Comparison of ENCODE assay signal across 24 cellular contexts in the genomic region with DNA sequence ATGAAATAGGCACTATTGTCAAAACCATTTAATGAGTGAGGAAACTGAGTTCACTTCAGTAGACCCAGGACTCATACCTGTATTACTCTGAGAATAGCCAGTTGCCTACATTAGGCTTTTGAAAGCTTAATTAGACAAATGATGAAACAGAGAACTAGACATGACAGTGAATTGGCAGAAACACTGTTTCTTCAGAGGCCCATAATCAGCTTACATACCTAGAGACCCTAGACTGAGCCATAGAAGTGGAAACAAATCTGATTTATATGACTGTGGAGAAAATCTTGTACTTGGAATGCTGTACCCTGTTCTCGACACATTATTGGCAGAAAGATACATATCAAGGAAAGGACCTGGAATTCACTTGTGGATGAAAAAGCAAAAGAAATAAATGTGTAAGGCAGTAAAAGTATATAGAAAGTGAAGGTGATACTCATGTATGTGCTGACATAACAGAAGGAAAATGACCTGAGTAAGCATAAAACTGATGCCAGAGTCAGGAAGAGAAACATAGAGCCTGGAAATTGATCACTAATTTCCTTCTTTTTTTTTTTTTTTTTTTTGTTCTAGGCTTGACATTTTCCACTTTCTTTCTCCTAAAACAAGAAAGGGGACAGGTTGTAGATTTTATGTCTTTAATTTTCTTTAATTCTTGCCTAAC.
"Had no signal": no experiment of that assay in that cellular context is flagged by ENCODE, and none has a peak within 500 bp of the region (broad histone marks: within the 10 kb centered on the region; RNA-seq: fewer than 3 reads in every experiment).

No MANE protein-coding gene starts in this region.

- H3K27me3 ChIP-seq: gastrocnemius medialis, neutrophil, spleen, transverse colon, upper lobe of right lung, uterus had no signal

- H3K9me3 ChIP-seq: gastrocnemius medialis, neutrophil, prostate gland, upper lobe of right lung had no signal

- ATAC-seq: left lobe of liver; natural killer cell; right cardiac atrium; stimulated activated memory B cell treated with anti-CD40 and anti-IgM and Interleukin-4, amounts not matched to agents 10 μg/mL and 1 μg/mL and 100 μg/mL, for 72 hours; stimulated activated naive CD8-positive, alpha-beta T cell treated with anti-CD3 and anti-CD28 coated beads, Interleukin-15, Interleukin-2, amounts not matched to agents 100 U/mL and 50 U/mL, for 24 hours; upper lobe of right lung had no signal

- H3K27me3 Mint-ChIP-seq: stimulated activated memory B cell treated with anti-CD40 and anti-IgM and Interleukin-4, amounts not matched to agents 10 μg/mL and 1 μg/mL and 100 μg/mL, for 72 hours had no signal

- H3K36me3 ChIP-seq: gastrocnemius medialis, neutrophil, prostate gland, spleen, thoracic aorta, transverse colon, upper lobe of right lung, uterus had no signal

- H3K27ac Mint-ChIP-seq: memory B cell; natural killer cell; stimulated activated memory B cell treated with anti-CD40 and anti-IgM and Interleukin-4, amounts not matched to agents 10 μg/mL and 1 μg/mL and 100 μg/mL, for 72 hours had no signal

- H3K4me3 Mint-ChIP-seq: memory B cell; natural killer cell; neural crest cell; stimulated activated memory B cell treated with anti-CD40 and anti-IgM and Interleukin-4, amounts not matched to agents 10 μg/mL and 1 μg/mL and 100 μg/mL, for 72 hours had no signal

- H3K4me3 ChIP-seq: dorsolateral prefrontal cortex, gastrocnemius medialis, lung, prostate gland, skin epidermis, spleen, thoracic aorta, transverse colon, upper lobe of right lung, uterus had no signal

- DNase-seq: dorsolateral prefrontal cortex; effector CD4-positive, alpha-beta T cell; foreskin fibroblast; gastrocnemius medialis; head of caudate nucleus; kidney; natural killer cell; spleen; stimulated activated CD4-positive, alpha-beta T cell treated with anti-CD3 and anti-CD28 coated beads, Interleukin-4, amount 100 ng/mL, for 4 hours; stimulated activated naive CD8-positive, alpha-beta T cell treated with anti-CD3 and anti-CD28 coated beads, Interleukin-15, Interleukin-2, amounts not matched to agents 100 U/mL and 50 U/mL, for 24 hours; transverse colon; upper lobe of right lung; uterus had no signal

- FAIRE-seq: colon, kidney had no signal

- H3K36me3 Mint-ChIP-seq: memory B cell; natural killer cell; stimulated activated memory B cell treated with anti-CD40 and anti-IgM and Interleukin-4, amounts not matched to agents 10 μg/mL and 1 μg/mL and 100 μg/mL, for 72 hours had no signal

- H3K4me1 Mint-ChIP-seq: memory B cell; natural killer cell; neural crest cell; stimulated activated memory B cell treated with anti-CD40 and anti-IgM and Interleukin-4, amounts not matched to agents 10 μg/mL and 1 μg/mL and 100 μg/mL, for 72 hours had no signal

- H3K27ac ChIP-seq: dorsolateral prefrontal cortex, neutrophil, prostate gland, spleen, thoracic aorta, transverse colon, upper lobe of right lung, uterus had no signal

- H3K4me1 ChIP-seq: prostate gland, spleen, transverse colon, upper lobe of right lung, uterus had no signal
